Comparison of ENCODE assay signal across 22 cellular contexts in genomic region chr6:56655250-56655649, GRCh38. TPM values are rescaled to one million over a fixed set of nuclear protein-coding genes. Genes with fewer than 3 reads are reported as not detected.
DNase-seq lines count a peak whose midpoint lies in the region; ATAC-seq and TF ChIP-seq lines count a peak whose summit lies in the region.
"Had no signal": no experiment of that assay in that cellular context is flagged by ENCODE, and none has a peak within 500 bp of the region (broad histone marks: within the 10 kb centered on the region; RNA-seq: fewer than 3 reads in every experiment).

No MANE protein-coding gene starts in this region.

- DNase-seq in GM23338 (ENCODE audit: low spot score) = no peak
- no peak for DNase-seq in RWPE2 (ENCODE audit: low spot score)
- DNase-seq in esophagus squamous epithelium (lab: John Stamatoyannopoulos, UW) = no peak
- no peak for DNase-seq in NCI-H1436 treated with DMSO at 0.1 percent for 48 hours (lab: John Stamatoyannopoulos, UW)
- no peak for DNase-seq in MG63
- DNase-seq in T1000 (lab: John Stamatoyannopoulos, UW) = no peak
- DNase-seq: ACHN, AML-193, DMS153, GDM1, Karpas-422, MM.1S, NCI-H1092, NCI-H146, NCI-H2081 treated with DMSO at 0.1 percent for 48 hours, NCI-H510A treated with DMSO at 0.1 percent for 48 hours, SHP77 had no signal

- no peaks in the 10 kb centered on the region for H3K9me3 Mint-ChIP-seq in GM23338
- H3K9me3 Mint-ChIP-seq: IgD-negative memory B cell had no signal

- H4K20me1 ChIP-seq in GM23338 (replicated peaks; ENCODE audit: insufficient read depth) = 0 out of 2 replicates have a peak, but pooled peaks cover 8% of the 10 kb centered on the region

- TF ChIP-seq POLR2A in esophagus squamous epithelium (IDR thresholded peaks at IDR 0.05) = no peak

- no peaks in the 10 kb centered on the region; the same call in 2 of the 3 replicates for H3K36me3 Mint-ChIP-seq in GM23338 (ENCODE audit: low read depth)

- H3K36me3 ChIP-seq in GM23338 (ENCODE audit: insufficient read depth) = no peaks in the 10 kb centered on the region
- H3K36me3 ChIP-seq in RWPE2 (ENCODE audit: low read depth) = no peaks in the 10 kb centered on the region
- H3K36me3 ChIP-seq in esophagus squamous epithelium = no peaks in the 10 kb centered on the region
- H3K36me3 ChIP-seq in urinary bladder (ENCODE audit: insufficient read depth) = no peaks in the 10 kb centered on the region
- H3K36me3 ChIP-seq in MG63 = no peaks in the 10 kb centered on the region
- H3K36me3 ChIP-seq: HAP-1 had no signal

- H3K4me3 Mint-ChIP-seq in GM23338 = no peak overlapping the region
- H3K4me3 Mint-ChIP-seq: IgD-negative memory B cell had no signal

- H3K4me1 ChIP-seq in GM23338 (ENCODE audit: insufficient read depth) (peaks cover 19% of the 10 kb centered on the region), RWPE2 (ENCODE audit: insufficient read depth, poor library complexity, severe bottlenecking) (peaks cover 68% of the 10 kb centered on the region), esophagus squamous epithelium (peaks cover 19 to 88% (median 39%) of the 10 kb centered on the region in 3 donors), urinary bladder (ENCODE audit: insufficient read depth) (no peaks in the 10 kb centered on the region)

- H3K4me2 ChIP-seq in GM23338 = no peak overlapping the region

- H3K9me2 ChIP-seq in GM23338 (ENCODE audit: insufficient read depth) = no peaks in the 10 kb centered on the region

- peaks cover 46% of the 10 kb centered on the region for H3K4me1 Mint-ChIP-seq in GM23338
- H3K4me1 Mint-ChIP-seq: IgD-negative memory B cell had no signal

- no peaks in the 10 kb centered on the region for H3K27me3 ChIP-seq in GM23338 (ENCODE audit: insufficient read depth)
- H3K27me3 ChIP-seq in RWPE2 (ENCODE audit: insufficient read depth, poor library complexity, severe bottlenecking) = no peaks in the 10 kb centered on the region
- H3K27me3 ChIP-seq in esophagus squamous epithelium = no peaks in the 10 kb centered on the region
- H3K27me3 ChIP-seq in MG63 = no peaks in the 10 kb centered on the region

- no peaks in the 10 kb centered on the region for H3F3A ChIP-seq in GM23338 (replicated peaks; ENCODE audit: low read depth)

- WGBS in esophagus squamous epithelium, 2 donors = 53 to 59% methylated on average over 1 of the region's 1 CpG
- 51% methylated on average over 1 of the region's 1 CpG for WGBS in urinary bladder

- no peak overlapping the region for H2AFZ ChIP-seq in GM23338

- H3K79me2 ChIP-seq in GM23338 (replicated peaks; ENCODE audit: insufficient read depth) = peaks cover 22% of the 10 kb centered on the region

- ATAC-seq in GM23338 (no peak), RWPE2 (ENCODE audit: low read depth) (no peak)

- TF ChIP-seq CTCF in GM23338 (conservative IDR thresholded peaks at IDR 0.05; ENCODE audit: low read depth in 2 of 2) (no peak), RWPE2 (IDR thresholded peaks at IDR 0.05; ENCODE audit: poor library complexity, severe bottlenecking) (no peak), esophagus squamous epithelium (IDR thresholded peaks at IDR 0.05) (no peak)

- peak overlapping the region; percentile 40; the same call in 1 of the 2 replicates for H3K27ac Mint-ChIP-seq in GM23338
- H3K27ac Mint-ChIP-seq: IgD-negative memory B cell had no signal

- no peak overlapping the region for H3K4me3 ChIP-seq in GM23338
- H3K4me3 ChIP-seq in RWPE2 (ENCODE audit: severe bottlenecking) = no peak overlapping the region
- H3K4me3 ChIP-seq in esophagus squamous epithelium = no peak overlapping the region
- H3K4me3 ChIP-seq in urinary bladder (ENCODE audit: low read depth, low read length) = no peak overlapping the region
- no peak overlapping the region for H3K4me3 ChIP-seq in MG63
- H3K4me3 ChIP-seq: HAP-1, SK-N-MC had no signal

- H3K27ac ChIP-seq in GM23338 (ENCODE audit: low read depth) (no peak overlapping the region), RWPE2 (ENCODE audit: poor library complexity, severe bottlenecking) (peak overlapping the region; percentile 98), esophagus squamous epithelium (peak overlapping the region in 3 of 4 donors; percentile 45 to 62 (median 59)), urinary bladder (ENCODE audit: low read depth) (peak overlapping the region; percentile 38)
- H3K27ac ChIP-seq: C4-2B, SK-N-MC had no signal

- intact Hi-C loops in esophagus squamous epithelium (cut with DNase I) = no loop called here

- no peaks in the 10 kb centered on the region for H3K9me3 ChIP-seq in RWPE2 (ENCODE audit: severe bottlenecking)
- H3K9me3 ChIP-seq in esophagus squamous epithelium = no peaks in the 10 kb centered on the region
- no peaks in the 10 kb centered on the region for H3K9me3 ChIP-seq in MG63
- H3K9me3 ChIP-seq: HAP-1 had no signal

- peaks cover 1% of the 10 kb centered on the region for H3K27me3 Mint-ChIP-seq in GM23338 (ENCODE audit: insufficient read depth, low read depth, poor library complexity)
- H3K27me3 Mint-ChIP-seq: IgD-negative memory B cell had no signal

TF ChIP-seq in GM23338, 12 proteins besides CTCF, POLR2A, EP300 and RAD21 (continues in another document):
- TF ChIP-seq CREB1 (CRISPR knock-in tag; IDR thresholded peaks at IDR 0.05; ENCODE audit: low read depth) = no peak
- TF ChIP-seq ZNF331 (CRISPR knock-in tag; IDR thresholded peaks at IDR 0.05; ENCODE audit: low read depth) = no peak
- TF ChIP-seq STAT1 (IDR thresholded peaks at IDR 0.05; ENCODE audit: unreplicated experiment) = no peak
- TF ChIP-seq EZH2 (IDR thresholded peaks at IDR 0.05; ENCODE audit: low read depth, unreplicated experiment) = no peak
- TF ChIP-seq ETS1 (IDR thresholded peaks at IDR 0.05) = no peak
- TF ChIP-seq NANOG (IDR thresholded peaks at IDR 0.05; ENCODE audit: borderline replicate concordance) = no peak
- TF ChIP-seq EZH2phosphoT487 (IDR thresholded peaks at IDR 0.05; ENCODE audit: unreplicated experiment) = no peak
- TF ChIP-seq JUNB (IDR thresholded peaks at IDR 0.05; ENCODE audit: unreplicated experiment) = no peak
- no peak for TF ChIP-seq REST (IDR thresholded peaks at IDR 0.05; ENCODE audit: unreplicated experiment)

RNA-seq across cellular contexts. Expression of gene DST, which starts 12.6 kb away (rescaled TPM):
- 159 and 188 TPM in 2 replicates for total RNA-seq in GM23338 (2014; rRNA removed; shearing (Covaris generic))
- 59.6 and 88.7 TPM in 2 replicates for polyA plus RNA-seq in GM23338 (2016; fragmentation: Nextera tagmentation; extraction: Ambion mirVana)
- total RNA-seq in esophagus squamous epithelium = 100 to 1,000 TPM; 134 to 468 (median 175) TPM
- total RNA-seq in urinary bladder = 818 TPM
- 125 TPM for polyA plus RNA-seq in urinary bladder
- total RNA-seq in MG63 (2014; rRNA removed; shearing (Covaris generic); ENCODE audit: low replicate concordance) = 16.7 and 19.7 TPM in 2 replicates
- polyA plus RNA-seq: IgD-negative memory B cell had no signal
